In the genomic region with DNA sequence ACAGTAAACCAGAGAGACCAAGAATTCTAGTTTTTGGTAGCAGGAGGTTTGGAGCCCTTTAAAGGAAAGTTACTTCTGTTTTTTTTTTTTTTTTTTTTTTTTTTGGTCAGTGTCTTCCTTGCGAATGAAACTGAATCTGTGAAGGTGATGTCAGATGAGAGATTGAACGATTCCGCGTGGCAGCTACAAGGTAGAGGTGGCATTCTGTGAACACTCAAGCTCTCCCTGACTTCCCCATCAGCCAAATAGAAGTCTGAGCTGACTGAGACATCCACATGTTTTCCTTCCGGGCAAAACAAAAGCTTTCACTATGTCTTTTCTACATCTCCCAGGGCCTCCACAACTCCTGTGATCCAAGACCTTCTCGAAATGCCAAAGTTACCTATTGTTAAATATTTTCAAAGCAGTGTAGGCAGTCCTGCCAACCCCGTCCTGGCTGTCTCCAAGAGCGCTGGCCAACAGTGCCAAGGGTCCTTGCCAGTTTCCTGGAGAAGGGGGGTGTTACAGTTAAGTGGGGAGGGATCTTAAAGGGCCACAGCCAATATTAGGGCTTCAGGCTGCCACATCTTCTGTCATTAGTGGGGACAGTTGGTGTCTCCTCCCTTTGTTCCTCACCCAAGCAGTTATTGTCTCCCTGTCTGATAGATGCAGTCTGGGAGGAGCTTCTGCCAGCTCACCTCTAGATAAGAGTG, we compare ENCODE assay signal across 14 cellular contexts.
DNase-seq lines count a peak whose midpoint lies in the region; ATAC-seq and TF ChIP-seq lines count a peak whose summit lies in the region.
"Had no signal": no experiment of that assay in that cellular context is flagged by ENCODE, and none has a peak within 500 bp of the region (broad histone marks: within the 10 kb centered on the region; RNA-seq: fewer than 3 reads in every experiment).

No MANE protein-coding gene starts in this region.

- H3K27me3 ChIP-seq in mucosa of rectum (ENCODE audit: control insufficient read depth in 2 of 2, insufficient read depth in 2 of 2, low read length in 2 of 2) = no peaks in the 10 kb centered on the region
- H3K27me3 ChIP-seq: tibial nerve had no signal

- no peaks in the 10 kb centered on the region for H3K36me3 ChIP-seq in mucosa of rectum (ENCODE audit: control insufficient read depth in 2 of 2, insufficient read depth in 2 of 2, low read length in 2 of 2)
- H3K36me3 ChIP-seq: SJCRH30, tibial nerve had no signal

- no peaks in the 10 kb centered on the region for H3K9me3 ChIP-seq in mucosa of rectum (ENCODE audit: control insufficient read depth in 2 of 2, low read length in 2 of 2)
- H3K9me3 ChIP-seq: SJCRH30 had no signal

- peak overlapping the region; percentile 33 to 43 for H3K4me3 ChIP-seq in mucosa of rectum (ENCODE audit: low read length in 2 of 2)
- H3K4me3 ChIP-seq: SJCRH30, tibial nerve had no signal

- peak overlapping the region; percentile 46 to 77 for H3K27ac ChIP-seq in mucosa of rectum (ENCODE audit: low read depth in 2 of 2, low read length in 2 of 2)
- H3K27ac ChIP-seq: SJCRH30 had no signal

- peak; percentile 10 to 53 for DNase-seq in NCI-H446 (lab: John Stamatoyannopoulos, UW)
- DNase-seq in NCI-H446 treated with DMSO at 0.1 percent for 48 hours (lab: John Stamatoyannopoulos, UW) = no peak
- DNase-seq in dermis blood vessel endothelial cell = peak; percentile 17
- DNase-seq in ureter (ENCODE audit: low spot score) = peak; percentile 69
- no peak for DNase-seq in NCI-H524 treated with DMSO at 0.1 percent for 48 hours (lab: John Stamatoyannopoulos, UW)
- DNase-seq: activated CD4-positive, alpha-beta T cell treated with anti-CD3 and anti-CD28 coated beads for 36 hours; activated naive CD4-positive, alpha-beta T cell; effector CD4-positive, alpha-beta T cell; NCI-H2227 treated with DMSO at 0.1 percent for 48 hours; SJCRH30 had no signal

- H3K4me1 ChIP-seq in mucosa of rectum (ENCODE audit: control insufficient read depth in 2 of 2, insufficient read depth in 2 of 2, low read length in 2 of 2) = peaks cover 7 to 10% of the 10 kb centered on the region in 2 donors
- H3K4me1 ChIP-seq: SJCRH30 had no signal

- H3K9ac ChIP-seq in mucosa of rectum (ENCODE audit: low read depth in 1 of 2, low read length in 2 of 2) = peak overlapping the region in 1 of 2 donors; percentile 30

- ATAC-seq in HG03521 (IDR thresholded peaks at IDR 0.05; ENCODE audit: unreplicated experiment) (no peak), SK-N-SH treated with all-trans-retinoic acid at 6 μM for 48 hours (no peak)
- ATAC-seq: activated CD4-positive, alpha-beta T cell treated with anti-CD3 and anti-CD28 coated beads for 36 hours had no signal

TF ChIP-seq in SK-N-SH treated with all-trans-retinoic acid at 6 μM for 48 hours, 23 proteins besides CTCF, POLR2A, EP300 and RAD21:
- TF ChIP-seq TOX (CRISPR knock-in tag; IDR thresholded peaks at IDR 0.05; ENCODE audit: borderline replicate concordance) (no peak), BACH2 (CRISPR knock-in tag; IDR thresholded peaks at IDR 0.05; ENCODE audit: borderline replicate concordance) (no peak), ZNF565 (CRISPR knock-in tag; conservative IDR thresholded peaks at IDR 0.05; ENCODE audit: low read depth) (no peak), SNAI2 (CRISPR knock-in tag; IDR thresholded peaks at IDR 0.05) (no peak), ARNTL (CRISPR knock-in tag; IDR thresholded peaks at IDR 0.05; ENCODE audit: borderline replicate concordance, low read depth) (no peak)
- TF ChIP-seq, protein P1, sequence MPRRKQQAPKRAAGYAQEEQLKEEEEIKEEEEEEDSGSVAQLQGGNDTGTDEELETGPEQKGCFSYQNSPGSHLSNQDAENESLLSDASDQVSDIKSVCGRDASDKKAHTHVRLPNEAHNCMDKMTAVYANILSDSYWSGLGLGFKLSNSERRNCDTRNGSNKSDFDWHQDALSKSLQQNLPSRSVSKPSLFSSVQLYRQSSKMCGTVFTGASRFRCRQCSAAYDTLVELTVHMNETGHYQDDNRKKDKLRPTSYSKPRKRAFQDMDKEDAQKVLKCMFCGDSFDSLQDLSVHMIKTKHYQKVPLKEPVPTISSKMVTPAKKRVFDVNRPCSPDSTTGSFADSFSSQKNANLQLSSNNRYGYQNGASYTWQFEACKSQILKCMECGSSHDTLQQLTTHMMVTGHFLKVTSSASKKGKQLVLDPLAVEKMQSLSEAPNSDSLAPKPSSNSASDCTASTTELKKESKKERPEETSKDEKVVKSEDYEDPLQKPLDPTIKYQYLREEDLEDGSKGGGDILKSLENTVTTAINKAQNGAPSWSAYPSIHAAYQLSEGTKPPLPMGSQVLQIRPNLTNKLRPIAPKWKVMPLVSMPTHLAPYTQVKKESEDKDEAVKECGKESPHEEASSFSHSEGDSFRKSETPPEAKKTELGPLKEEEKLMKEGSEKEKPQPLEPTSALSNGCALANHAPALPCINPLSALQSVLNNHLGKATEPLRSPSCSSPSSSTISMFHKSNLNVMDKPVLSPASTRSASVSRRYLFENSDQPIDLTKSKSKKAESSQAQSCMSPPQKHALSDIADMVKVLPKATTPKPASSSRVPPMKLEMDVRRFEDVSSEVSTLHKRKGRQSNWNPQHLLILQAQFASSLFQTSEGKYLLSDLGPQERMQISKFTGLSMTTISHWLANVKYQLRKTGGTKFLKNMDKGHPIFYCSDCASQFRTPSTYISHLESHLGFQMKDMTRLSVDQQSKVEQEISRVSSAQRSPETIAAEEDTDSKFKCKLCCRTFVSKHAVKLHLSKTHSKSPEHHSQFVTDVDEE (CRISPR knock-in tag; IDR thresholded peaks at IDR 0.05) = no peak
TF ChIP-seq in SK-N-SH treated with all-trans-retinoic acid at 6 μM for 48 hours: peak in this region for 0.

Comparison
In these comparisons a context has a peak if more than half of its experiments do, and no peak if none do; other contexts are left out.
1. DNase-seq: peak in NCI-H446 (2 of 2), dermis blood vessel endothelial cell (single experiment) and ureter (single experiment); none in NCI-H446 treated with DMSO at 0.1 percent for 48 hours (single experiment) and NCI-H524 treated with DMSO at 0.1 percent for 48 hours (single experiment).